ENCODE assay signal across 12 cellular contexts in genomic region chr9:89712285-89712684, GRCh38.
A peak's percentile ranks its signal among the peaks of the same experiment; 100 is the strongest.
DNase-seq lines count a peak whose midpoint lies in the region; ATAC-seq and TF ChIP-seq lines count a peak whose summit lies in the region.
"Had no signal": no experiment of that assay in that cellular context is flagged by ENCODE, and none has a peak within 500 bp of the region (broad histone marks: within the 10 kb centered on the region; RNA-seq: fewer than 3 reads in every experiment).

No MANE protein-coding gene starts in this region.

- intact Hi-C loops in activated CD4-positive, alpha-beta memory T cell treated with anti-CD3 and anti-CD28 coated beads for 36 hours (cut with micrococcal nuclease): no loop called here
- intact Hi-C loops in dendritic cell treated with granulocyte-macrophage colony-stimulating factor and Interleukin-4, amounts not matched to agents 40 ng/mL and 50 ng/mL, for 4 days (cut with micrococcal nuclease): no loop called here

- H3K4me3 Mint-ChIP-seq in activated CD4-positive, alpha-beta memory T cell treated with anti-CD3 and anti-CD28 coated beads, Interleukin-2, amount 10 ng/mL, durations not matched to agents 7 days and 5 days: no peak overlapping the region
- no peak overlapping the region for H3K4me3 Mint-ChIP-seq in activated CD4-positive, alpha-beta memory T cell treated with anti-CD3 and anti-CD28 coated beads for 36 hours
- no peak overlapping the region for H3K4me3 Mint-ChIP-seq in dendritic cell treated with granulocyte-macrophage colony-stimulating factor and Interleukin-4, amounts not matched to agents 40 ng/mL and 50 ng/mL, for 4 days

- peaks cover 4% of the 10 kb centered on the region for H3K9me3 Mint-ChIP-seq in activated CD4-positive, alpha-beta memory T cell treated with anti-CD3 and anti-CD28 coated beads, Interleukin-2, amount 10 ng/mL, durations not matched to agents 7 days and 5 days
- peaks cover 4% of the 10 kb centered on the region for H3K9me3 Mint-ChIP-seq in activated CD4-positive, alpha-beta memory T cell treated with anti-CD3 and anti-CD28 coated beads for 36 hours
- H3K9me3 Mint-ChIP-seq in dendritic cell treated with granulocyte-macrophage colony-stimulating factor and Interleukin-4, amounts not matched to agents 40 ng/mL and 50 ng/mL, for 4 days: no peaks in the 10 kb centered on the region

- H3K36me3 Mint-ChIP-seq in activated CD4-positive, alpha-beta memory T cell treated with anti-CD3 and anti-CD28 coated beads, Interleukin-2, amount 10 ng/mL, durations not matched to agents 7 days and 5 days (ENCODE audit: low read depth): peaks cover 58% of the 10 kb centered on the region
- H3K36me3 Mint-ChIP-seq in activated CD4-positive, alpha-beta memory T cell treated with anti-CD3 and anti-CD28 coated beads for 36 hours: no peaks in the 10 kb centered on the region
- peaks cover 6% of the 10 kb centered on the region for H3K36me3 Mint-ChIP-seq in dendritic cell treated with granulocyte-macrophage colony-stimulating factor and Interleukin-4, amounts not matched to agents 40 ng/mL and 50 ng/mL, for 4 days (ENCODE audit: low read depth)
- H3K36me3 Mint-ChIP-seq: CD4-positive, alpha-beta memory T cell had no signal

- ATAC-seq in GM21529 (IDR thresholded peaks at IDR 0.05; ENCODE audit: unreplicated experiment): no peak

- H2BK5ac ChIP-seq in mesenchymal stem cell (ENCODE audit: low read depth, low read length, poor library complexity, severe bottlenecking): no peak overlapping the region

- WGBS in mesenchymal stem cell: 69% methylated on average over 5 of the region's 5 CpGs

- H3K9ac ChIP-seq in mesenchymal stem cell (ENCODE audit: low read length): no peak overlapping the region

- H3K27ac ChIP-seq in mesenchymal stem cell (ENCODE audit: low read length, poor library complexity, severe bottlenecking) (no peak overlapping the region), right atrium auricular region (no peak overlapping the region)
- H3K27ac ChIP-seq: C4-2B had no signal

- peak overlapping the region in 1 of 2 experiments; percentile 66 for H3K14ac ChIP-seq in mesenchymal stem cell (ENCODE audit: low read length in 2 of 2)

- no peak for TF ChIP-seq CTCF in right atrium auricular region (IDR thresholded peaks at IDR 0.05)

- CTCF ChIA-PET in activated CD4-positive, alpha-beta memory T cell treated with anti-CD3 and anti-CD28 coated beads, Interleukin-2, amount 10 ng/mL, durations not matched to agents 7 days and 5 days (lab: Charles Lee): interaction anchor here (3.1 kb wide), 1 partner anchor 10 kb away, joined by 16 read pairs; no protein-coding TSS in a partner anchor
- CTCF ChIA-PET in activated CD4-positive, alpha-beta memory T cell treated with anti-CD3 and anti-CD28 coated beads for 36 hours (lab: Charles Lee): no interaction called here

- H2AK5ac ChIP-seq in mesenchymal stem cell (ENCODE audit: low read length, severe bottlenecking): no peak overlapping the region

- H3K4me1 Mint-ChIP-seq in activated CD4-positive, alpha-beta memory T cell treated with anti-CD3 and anti-CD28 coated beads, Interleukin-2, amount 10 ng/mL, durations not matched to agents 7 days and 5 days: peaks cover 93% of the 10 kb centered on the region
- peaks cover 36% of the 10 kb centered on the region for H3K4me1 Mint-ChIP-seq in activated CD4-positive, alpha-beta memory T cell treated with anti-CD3 and anti-CD28 coated beads for 36 hours (ENCODE audit: low read depth)
- peaks cover 90% of the 10 kb centered on the region for H3K4me1 Mint-ChIP-seq in dendritic cell treated with granulocyte-macrophage colony-stimulating factor and Interleukin-4, amounts not matched to agents 40 ng/mL and 50 ng/mL, for 4 days (ENCODE audit: low read depth)

- H3K4me3 ChIP-seq in mesenchymal stem cell (ENCODE audit: insufficient read depth in 1 of 2, low read depth in 1 of 2, low read length in 2 of 2) (no peak overlapping the region), right atrium auricular region (no peak overlapping the region)
- H3K4me3 ChIP-seq: HAP-1 had no signal

- no peaks in the 10 kb centered on the region for H3K9me3 ChIP-seq in mesenchymal stem cell (ENCODE audit: control insufficient read depth, low read length)
- peaks cover 0 to under 1% of the 10 kb centered on the region in 2 donors for H3K9me3 ChIP-seq in right atrium auricular region
- H3K9me3 ChIP-seq: BE2C, HAP-1 had no signal

- POLR2A ChIA-PET in activated CD4-positive, alpha-beta memory T cell treated with anti-CD3 and anti-CD28 coated beads, Interleukin-2, amount 10 ng/mL, durations not matched to agents 7 days and 5 days (lab: Charles Lee): interaction anchor here (9.5 kb wide), 1 partner anchor 11 kb away, joined by 114 read pairs; no protein-coding TSS in a partner anchor
- POLR2A ChIA-PET in activated CD4-positive, alpha-beta memory T cell treated with anti-CD3 and anti-CD28 coated beads for 36 hours (lab: Charles Lee): no interaction called here

- H3K27me3 ChIP-seq in mesenchymal stem cell (ENCODE audit: control insufficient read depth in 1 of 2, insufficient read depth in 1 of 2, low read length in 2 of 2) (peaks cover 22 to 28% of the 10 kb centered on the region in 2 experiments), right atrium auricular region (no peaks in the 10 kb centered on the region)
- H3K27me3 ChIP-seq: BE2C had no signal

- H3K18ac ChIP-seq in mesenchymal stem cell (ENCODE audit: low read depth in 1 of 2, low read length in 2 of 2): peak overlapping the region; percentile 75 to 86

- H2BK15ac ChIP-seq in mesenchymal stem cell (ENCODE audit: low read depth, poor library complexity, severe bottlenecking): peak overlapping the region; percentile 92

- peak overlapping the region; percentile 58 for H4K8ac ChIP-seq in mesenchymal stem cell (ENCODE audit: low read length)

- H4K91ac ChIP-seq in mesenchymal stem cell (ENCODE audit: low read length): peak overlapping the region; percentile 98

- H3K79me1 ChIP-seq in mesenchymal stem cell (replicated peaks; ENCODE audit: low read length, poor library complexity, severe bottlenecking): no peaks in the 10 kb centered on the region

- H3K36me3 ChIP-seq in mesenchymal stem cell (ENCODE audit: control insufficient read depth in 1 of 2, insufficient read depth in 2 of 2, low read depth in 1 of 2, low read length in 2 of 2) (no peaks in the 10 kb centered on the region), right atrium auricular region (no peaks in the 10 kb centered on the region)
- H3K36me3 ChIP-seq: BE2C, HAP-1 had no signal

- no peaks in the 10 kb centered on the region for H3K27me3 Mint-ChIP-seq in activated CD4-positive, alpha-beta memory T cell treated with anti-CD3 and anti-CD28 coated beads, Interleukin-2, amount 10 ng/mL, durations not matched to agents 7 days and 5 days
- no peaks in the 10 kb centered on the region for H3K27me3 Mint-ChIP-seq in activated CD4-positive, alpha-beta memory T cell treated with anti-CD3 and anti-CD28 coated beads for 36 hours
- peaks cover 7% of the 10 kb centered on the region for H3K27me3 Mint-ChIP-seq in dendritic cell treated with granulocyte-macrophage colony-stimulating factor and Interleukin-4, amounts not matched to agents 40 ng/mL and 50 ng/mL, for 4 days
- H3K27me3 Mint-ChIP-seq: CD4-positive, alpha-beta memory T cell had no signal

- H2BK12ac ChIP-seq in mesenchymal stem cell (ENCODE audit: low read length in 2 of 2): peak overlapping the region; percentile 89 to 98

- peak overlapping the region; percentile 62 to 81 for H3K4ac ChIP-seq in mesenchymal stem cell (ENCODE audit: low read depth in 1 of 2, low read length in 2 of 2)

- no peak for DNase-seq in activated CD4-positive, alpha-beta memory T cell treated with anti-CD3 and anti-CD28 coated beads, Interleukin-2, amount 10 ng/mL, durations not matched to agents 7 days and 5 days
- no peak for DNase-seq in activated CD4-positive, alpha-beta memory T cell treated with anti-CD3 and anti-CD28 coated beads for 36 hours
- DNase-seq in NCI-H69 (lab: John Stamatoyannopoulos, UW) (peak; percentile 35), mesenchymal stem cell (no peak), right atrium auricular region (ENCODE audit: low spot score) (no peak)
- DNase-seq: BE2C; CD4-positive, alpha-beta memory T cell; DMS79 had no signal

- peaks cover 2% of the 10 kb centered on the region for H3K4me1 ChIP-seq in mesenchymal stem cell (ENCODE audit: control insufficient read depth, insufficient read depth, low read depth, low read length)
- H3K4me1 ChIP-seq in right atrium auricular region: no peaks in the 10 kb centered on the region
- H3K4me1 ChIP-seq: BE2C, HAP-1 had no signal

- H3K4me2 ChIP-seq in mesenchymal stem cell (ENCODE audit: low read length, poor library complexity, severe bottlenecking): no peak overlapping the region

- peak overlapping the region; percentile 36 for H2BK120ac ChIP-seq in mesenchymal stem cell (ENCODE audit: low read depth, low read length)

- peak overlapping the region; percentile 80 for H3K27ac Mint-ChIP-seq in activated CD4-positive, alpha-beta memory T cell treated with anti-CD3 and anti-CD28 coated beads, Interleukin-2, amount 10 ng/mL, durations not matched to agents 7 days and 5 days
- H3K27ac Mint-ChIP-seq in activated CD4-positive, alpha-beta memory T cell treated with anti-CD3 and anti-CD28 coated beads for 36 hours: no peak overlapping the region
- H3K27ac Mint-ChIP-seq in dendritic cell treated with granulocyte-macrophage colony-stimulating factor and Interleukin-4, amounts not matched to agents 40 ng/mL and 50 ng/mL, for 4 days: peak overlapping the region; percentile 95
- H3K27ac Mint-ChIP-seq: CD4-positive, alpha-beta memory T cell had no signal

- H2AFZ ChIP-seq in mesenchymal stem cell (ENCODE audit: low read depth, low read length): no peak overlapping the region

- H3K23ac ChIP-seq in mesenchymal stem cell (ENCODE audit: low read length in 2 of 2): peak overlapping the region in 1 of 2 experiments; percentile 14
